In the genomic region with DNA sequence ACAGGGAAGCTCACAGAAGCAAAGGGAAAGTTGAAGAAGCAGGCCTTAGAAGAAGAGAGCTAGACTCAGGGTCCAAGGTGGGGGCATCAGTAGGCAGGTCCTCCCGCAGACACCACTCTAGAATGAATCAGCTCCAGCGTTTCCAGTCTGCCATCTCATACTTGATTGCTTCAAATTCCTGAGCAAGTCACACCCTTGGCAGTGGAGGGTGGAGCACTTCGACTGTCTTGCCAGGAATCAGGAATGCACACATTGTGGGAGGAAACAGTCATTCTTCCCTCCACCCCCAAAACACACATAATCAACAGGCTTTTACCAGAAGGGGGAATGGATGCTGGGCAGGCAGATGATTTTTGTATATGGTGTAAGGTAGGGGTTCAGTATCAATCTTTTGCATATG, we compare ENCODE assay signal across 11 cellular contexts.
DNase-seq lines count a peak whose midpoint lies in the region; ATAC-seq and TF ChIP-seq lines count a peak whose summit lies in the region.
"Had no signal": no experiment of that assay in that cellular context is flagged by ENCODE, and none has a peak within 500 bp of the region (broad histone marks: within the 10 kb centered on the region; RNA-seq: fewer than 3 reads in every experiment).

No MANE protein-coding gene starts in this region.

- intact Hi-C loops in Right ventricle myocardium inferior (cut with DNase I): no loop called here
- intact Hi-C loops in cardiac septum (cut with DNase I): no loop called here

- TF ChIP-seq CTCF in chondrocyte (IDR thresholded peaks at IDR 0.05): no peak

- peaks cover 2% of the 10 kb centered on the region for H3K36me3 Mint-ChIP-seq in chondrocyte (ENCODE audit: low read depth)

- H3K4me3 Mint-ChIP-seq in chondrocyte (ENCODE audit: unreplicated experiment): peak overlapping the region; percentile 8
- H3K4me3 Mint-ChIP-seq: neural crest cell had no signal

- ATAC-seq in Right ventricle myocardium inferior: peak; percentile 45
- no peak for ATAC-seq in HG02763 (IDR thresholded peaks at IDR 0.05; ENCODE audit: unreplicated experiment)
- ATAC-seq in HG03025 (IDR thresholded peaks at IDR 0.05; ENCODE audit: low FRiP score, unreplicated experiment): no peak

- DNase-seq in Right ventricle myocardium inferior (ENCODE audit: missing footprints) (no peak), cardiac septum (ENCODE audit: low spot score) (no peak), chondrocyte (ENCODE audit: low spot score) (no peak), kidney tubule cell (ENCODE audit: low spot score) (peak; percentile 94), H7 (no peak), HuH-7 (ENCODE audit: low spot score) (no peak)
- DNase-seq: AML-193; effector CD8-positive, alpha-beta T cell had no signal

- peaks cover 12% of the 10 kb centered on the region for H3K9me3 Mint-ChIP-seq in chondrocyte (ENCODE audit: low read depth)

- no peak overlapping the region for H3K4me3 ChIP-seq in H7 (ENCODE audit: insufficient read depth, low read depth, low read length)

- H3K4me1 Mint-ChIP-seq in chondrocyte (ENCODE audit: low read depth): peaks cover 43% of the 10 kb centered on the region

- H3K27me3 Mint-ChIP-seq in chondrocyte (ENCODE audit: low read depth): no peaks in the 10 kb centered on the region

- no peaks in the 10 kb centered on the region for H3K36me3 ChIP-seq in H7 (replicated peaks; ENCODE audit: control insufficient read depth, insufficient read depth, low read length)

- peak overlapping the region; percentile 86 for H3K27ac Mint-ChIP-seq in chondrocyte (ENCODE audit: unreplicated experiment)

- no peaks in the 10 kb centered on the region for H3K27me3 ChIP-seq in H7 (ENCODE audit: control insufficient read depth, insufficient read depth, low read length)
